In the genomic region with DNA sequence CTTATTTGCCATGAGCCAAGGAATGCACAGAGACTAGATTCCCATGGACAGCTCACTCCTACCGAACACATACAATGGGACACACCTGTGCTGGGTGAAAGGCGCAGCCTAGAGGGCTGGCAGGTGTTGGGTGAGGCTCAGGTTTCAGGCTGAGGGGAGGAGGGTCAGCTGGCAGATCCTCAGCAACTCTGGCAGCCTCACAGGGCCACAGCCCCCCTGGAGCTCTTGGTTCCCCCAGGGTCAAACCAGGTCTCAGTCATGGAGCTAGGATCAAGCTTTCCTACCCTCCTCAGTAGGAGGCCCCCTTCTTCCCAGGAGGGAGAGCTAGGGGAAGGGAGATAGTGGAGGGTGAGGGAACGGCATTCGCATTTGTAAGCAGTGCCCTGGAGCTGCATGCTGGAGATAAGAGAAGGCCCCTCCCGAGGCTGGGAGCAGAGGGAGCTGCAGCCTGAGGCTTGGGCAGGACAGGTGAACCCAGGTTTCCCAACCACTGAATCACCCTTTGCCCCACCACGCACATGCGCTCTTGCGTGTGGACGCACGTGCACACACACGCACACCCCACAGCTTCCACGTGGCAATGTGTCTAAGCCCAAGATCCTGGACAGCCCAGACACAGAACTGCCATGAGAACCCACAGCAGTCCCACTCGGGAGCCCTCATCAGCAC, we compare ENCODE assay signal across 2 cellular contexts.
A peak's percentile ranks its signal among the peaks of the same experiment; 100 is the strongest.
TF ChIP-seq lines count a peak whose summit lies in the region.

No MANE protein-coding gene starts in this region.

TF ChIP-seq in HEK293, 187 proteins besides CTCF, POLR2A, EP300 and RAD21 (continues in another document):
- no peak for TF ChIP-seq PRDM6 (tag by site-specific recombination; IDR thresholded peaks at IDR 0.05)
- no peak for TF ChIP-seq OVOL3 (tag by site-specific recombination; IDR thresholded peaks at IDR 0.05)
- TF ChIP-seq WT1 (tag by site-specific recombination; IDR thresholded peaks at IDR 0.05), result no peak
- TF ChIP-seq ZFP69B (tag by site-specific recombination; IDR thresholded peaks at IDR 0.05), result no peak
- TF ChIP-seq SP2 (tag by site-specific recombination; IDR thresholded peaks at IDR 0.05), result no peak
- TF ChIP-seq ZIC2 (tag by site-specific recombination; IDR thresholded peaks at IDR 0.05), result peak; percentile 76
- no peak for TF ChIP-seq BCL11B (tag by site-specific recombination; IDR thresholded peaks at IDR 0.05; ENCODE audit: low read depth)
- TF ChIP-seq ZNF48 (tag by site-specific recombination; IDR thresholded peaks at IDR 0.05), result no peak
- TF ChIP-seq, protein P1, sequence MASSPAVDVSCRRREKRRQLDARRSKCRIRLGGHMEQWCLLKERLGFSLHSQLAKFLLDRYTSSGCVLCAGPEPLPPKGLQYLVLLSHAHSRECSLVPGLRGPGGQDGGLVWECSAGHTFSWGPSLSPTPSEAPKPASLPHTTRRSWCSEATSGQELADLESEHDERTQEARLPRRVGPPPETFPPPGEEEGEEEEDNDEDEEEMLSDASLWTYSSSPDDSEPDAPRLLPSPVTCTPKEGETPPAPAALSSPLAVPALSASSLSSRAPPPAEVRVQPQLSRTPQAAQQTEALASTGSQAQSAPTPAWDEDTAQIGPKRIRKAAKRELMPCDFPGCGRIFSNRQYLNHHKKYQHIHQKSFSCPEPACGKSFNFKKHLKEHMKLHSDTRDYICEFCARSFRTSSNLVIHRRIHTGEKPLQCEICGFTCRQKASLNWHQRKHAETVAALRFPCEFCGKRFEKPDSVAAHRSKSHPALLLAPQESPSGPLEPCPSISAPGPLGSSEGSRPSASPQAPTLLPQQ (tag by site-specific recombination; IDR thresholded peaks at IDR 0.05), result no peak
- TF ChIP-seq ZNF426 (tag by site-specific recombination; IDR thresholded peaks at IDR 0.05), result no peak
- no peak for TF ChIP-seq ZNF394 (tag by site-specific recombination; IDR thresholded peaks at IDR 0.05; ENCODE audit: borderline replicate concordance)
- TF ChIP-seq KLF16 (tag by site-specific recombination; IDR thresholded peaks at IDR 0.05), result no peak
- peak; percentile 65 for TF ChIP-seq ZNF341 (tag by site-specific recombination; IDR thresholded peaks at IDR 0.05; ENCODE audit: low read depth)
- TF ChIP-seq ZBTB10 (tag by site-specific recombination; IDR thresholded peaks at IDR 0.05), result no peak

TF ChIP-seq in H1, 55 proteins besides CTCF, POLR2A, EP300 and RAD21:
- TF ChIP-seq CREB1 (IDR thresholded peaks at IDR 0.05) (no peak), TCF12 (IDR thresholded peaks at IDR 0.05; ENCODE audit: low read depth, low read length) (peak; percentile 87), SAP30 (IDR thresholded peaks at IDR 0.05; ENCODE audit: insufficient read depth, insufficient replicate concordance, low read length) (no peak), ATF3 (IDR thresholded peaks at IDR 0.05; ENCODE audit: insufficient read depth, low read depth, low read length) (no peak), SP4 (IDR thresholded peaks at IDR 0.05; ENCODE audit: low read length) (no peak), SIN3A (conservative IDR thresholded peaks at IDR 0.05 in 1 of 2, IDR thresholded peaks at IDR 0.05 in 1 of 2; ENCODE audit: low read depth in 1 of 2, low read length in 2 of 2) (0 out of 4 replicates have a peak, but pooled peaks of 1 of the 2 experiments have one; percentile 32), BRCA1 (IDR thresholded peaks at IDR 0.05; ENCODE audit: low read depth, low read length) (no peak), CBX8 (IDR thresholded peaks at IDR 0.05; ENCODE audit: borderline replicate concordance, low read depth, low read length) (no peak), ASH2L (IDR thresholded peaks at IDR 0.05; ENCODE audit: low read length) (peak; percentile 35)
